In the genomic region with DNA sequence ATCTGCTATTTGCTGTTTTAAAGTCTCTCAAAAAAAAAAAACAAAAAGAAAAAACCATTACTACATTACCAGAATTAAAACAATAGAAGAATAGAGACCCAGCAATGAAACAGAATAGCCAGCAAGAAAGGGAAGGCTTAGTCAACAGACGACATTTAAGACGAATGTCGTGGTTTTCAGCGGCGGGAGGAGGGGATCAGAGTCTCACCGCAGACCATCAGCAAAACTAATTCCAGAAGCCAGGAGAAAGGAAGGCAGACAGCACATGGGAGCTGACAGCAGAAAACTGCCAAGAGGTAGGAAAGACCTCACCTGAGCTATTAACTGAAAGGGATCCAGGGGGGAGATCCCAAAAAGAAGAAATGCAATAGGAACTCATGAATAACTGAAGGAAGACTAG, we compare ENCODE assay signal across 30 cellular contexts.
"Had no signal": no experiment of that assay in that cellular context is flagged by ENCODE, and none has a peak within 500 bp of the region (broad histone marks: within the 10 kb centered on the region; RNA-seq: fewer than 3 reads in every experiment).

No MANE protein-coding gene starts in this region.

- H3K27me3 Mint-ChIP-seq: activated CD4-positive, alpha-beta memory T cell treated with anti-CD3 and anti-CD28 coated beads, Interleukin-2, amount 10 ng/mL, durations not matched to agents 7 days and 5 days; activated CD4-positive, alpha-beta T cell treated with anti-CD3 and anti-CD28 coated beads, Interleukin-2, amount 10 ng/mL, durations not matched to agents 7 days and 5 days; activated naive CD4-positive, alpha-beta T cell treated with anti-CD3 and anti-CD28 coated beads, Interleukin-2, amount 50 U/mL, for 24 hours; activated naive CD8-positive, alpha-beta T cell treated with anti-CD3 and anti-CD28 coated beads, Interleukin-2, amount 10 ng/mL, durations not matched to agents 7 days and 5 days; activated T-helper 17 cell treated with anti-CD3 and anti-CD28 coated beads, Interleukin-2, amount 50 U/mL, for 72 hours; dendritic cell treated with granulocyte-macrophage colony-stimulating factor and Interleukin-4, amounts not matched to agents 40 ng/mL and 50 ng/mL, for 4 days; T-helper 17 cell had no signal

- H3K9me3 Mint-ChIP-seq: activated CD4-positive, alpha-beta memory T cell treated with anti-CD3 and anti-CD28 coated beads, Interleukin-2, amount 10 ng/mL, durations not matched to agents 7 days and 5 days; activated CD4-positive, alpha-beta T cell treated with anti-CD3 and anti-CD28 coated beads, Interleukin-2, amount 10 ng/mL, durations not matched to agents 7 days and 5 days; activated naive CD4-positive, alpha-beta T cell treated with anti-CD3 and anti-CD28 coated beads, Interleukin-2, amount 50 U/mL, for 24 hours; activated naive CD8-positive, alpha-beta T cell treated with anti-CD3 and anti-CD28 coated beads, Interleukin-2, amount 10 ng/mL, durations not matched to agents 7 days and 5 days; activated T-cell treated with anti-CD3 and anti-CD28 coated beads, Interleukin-2, amount 50 U/mL, for 4 hours; activated T-helper 17 cell treated with anti-CD3 and anti-CD28 coated beads, Interleukin-2, amount 50 U/mL, for 72 hours; brain; dendritic cell treated with granulocyte-macrophage colony-stimulating factor and Interleukin-4, amounts not matched to agents 40 ng/mL and 50 ng/mL, for 4 days had no signal

- H3K27ac Mint-ChIP-seq: activated CD4-positive, alpha-beta memory T cell treated with anti-CD3 and anti-CD28 coated beads, Interleukin-2, amount 10 ng/mL, durations not matched to agents 7 days and 5 days; activated CD4-positive, alpha-beta T cell treated with anti-CD3 and anti-CD28 coated beads, Interleukin-2, amount 10 ng/mL, durations not matched to agents 7 days and 5 days; activated naive CD8-positive, alpha-beta T cell treated with anti-CD3 and anti-CD28 coated beads, Interleukin-2, amount 10 ng/mL, durations not matched to agents 7 days and 5 days; activated T-helper 17 cell treated with anti-CD3 and anti-CD28 coated beads, Interleukin-2, amount 50 U/mL, for 72 hours; dendritic cell treated with granulocyte-macrophage colony-stimulating factor and Interleukin-4, amounts not matched to agents 40 ng/mL and 50 ng/mL, for 4 days; T-helper 17 cell had no signal

- ATAC-seq: activated T-cell treated with anti-CD3 and anti-CD28 coated beads, Interleukin-2, amount 50 U/mL, for 4 hours; activated T-helper 17 cell treated with anti-CD3 and anti-CD28 coated beads, Interleukin-2, amount 50 U/mL, for 72 hours; gastroesophageal sphincter; heart right ventricle; T-helper 17 cell had no signal

- DNase-seq: activated CD4-positive, alpha-beta memory T cell treated with anti-CD3 and anti-CD28 coated beads, Interleukin-2, amount 10 ng/mL, durations not matched to agents 7 days and 5 days; activated CD4-positive, alpha-beta T cell treated with anti-CD3 and anti-CD28 coated beads for 1 hour; activated CD4-positive, alpha-beta T cell treated with anti-CD3 and anti-CD28 coated beads for 4 hours; activated CD4-positive, alpha-beta T cell treated with anti-CD3 and anti-CD28 coated beads, Interleukin-2, amount 10 ng/mL, durations not matched to agents 7 days and 5 days; activated CD4-positive, alpha-beta T cell treated with anti-CD3 and anti-CD28 coated beads, Interleukin-2, amount 50 U/mL, for 4 hours; activated CD8-positive, alpha-beta memory T cell treated with anti-CD3 and anti-CD28 coated beads for 24 hours; activated effector memory CD4-positive, alpha-beta T cell treated with Interleukin-2 at 50 U/mL for 16 hours; activated gamma-delta T cell treated with Interleukin-2 at 50 U/mL for 16 hours; activated naive CD4-positive, alpha-beta T cell treated with Interleukin-2 at 50 U/mL for 16 hours; activated naive CD8-positive, alpha-beta T cell treated with anti-CD3 and anti-CD28 coated beads, Interleukin-2, amount 10 ng/mL, durations not matched to agents 7 days and 5 days; activated T-cell treated with anti-CD3 and anti-CD28 coated beads, Interleukin-2, amount 50 U/mL, for 4 hours; amniotic stem cell; anterior cingulate cortex; central memory CD4-positive, alpha-beta T cell; cerebellar nuclear complex; colonic mucosa; dorsolateral prefrontal cortex; effector memory CD4-positive, alpha-beta T cell; erythroblast; esophagus squamous epithelium; foreskin melanocyte; heart right ventricle; SW 1271; T-helper 1 cell; T-helper 17 cell had no signal

- H3K4me3 Mint-ChIP-seq: activated CD4-positive, alpha-beta memory T cell treated with anti-CD3 and anti-CD28 coated beads, Interleukin-2, amount 10 ng/mL, durations not matched to agents 7 days and 5 days; activated CD4-positive, alpha-beta T cell treated with anti-CD3 and anti-CD28 coated beads, Interleukin-2, amount 10 ng/mL, durations not matched to agents 7 days and 5 days; activated naive CD4-positive, alpha-beta T cell treated with anti-CD3 and anti-CD28 coated beads, Interleukin-2, amount 50 U/mL, for 24 hours; activated naive CD8-positive, alpha-beta T cell treated with anti-CD3 and anti-CD28 coated beads, Interleukin-2, amount 10 ng/mL, durations not matched to agents 7 days and 5 days; activated T-cell treated with anti-CD3 and anti-CD28 coated beads, Interleukin-2, amount 50 U/mL, for 4 hours; activated T-helper 17 cell treated with anti-CD3 and anti-CD28 coated beads, Interleukin-2, amount 50 U/mL, for 72 hours; brain; dendritic cell treated with granulocyte-macrophage colony-stimulating factor and Interleukin-4, amounts not matched to agents 40 ng/mL and 50 ng/mL, for 4 days; T-helper 17 cell had no signal

- H3K4me1 Mint-ChIP-seq: activated CD4-positive, alpha-beta memory T cell treated with anti-CD3 and anti-CD28 coated beads, Interleukin-2, amount 10 ng/mL, durations not matched to agents 7 days and 5 days; activated CD4-positive, alpha-beta T cell treated with anti-CD3 and anti-CD28 coated beads, Interleukin-2, amount 10 ng/mL, durations not matched to agents 7 days and 5 days; activated naive CD4-positive, alpha-beta T cell treated with anti-CD3 and anti-CD28 coated beads, Interleukin-2, amount 50 U/mL, for 24 hours; activated T-helper 17 cell treated with anti-CD3 and anti-CD28 coated beads, Interleukin-2, amount 50 U/mL, for 72 hours; brain had no signal
